12 cellular contexts compared by ENCODE assay signal in the genomic region with DNA sequence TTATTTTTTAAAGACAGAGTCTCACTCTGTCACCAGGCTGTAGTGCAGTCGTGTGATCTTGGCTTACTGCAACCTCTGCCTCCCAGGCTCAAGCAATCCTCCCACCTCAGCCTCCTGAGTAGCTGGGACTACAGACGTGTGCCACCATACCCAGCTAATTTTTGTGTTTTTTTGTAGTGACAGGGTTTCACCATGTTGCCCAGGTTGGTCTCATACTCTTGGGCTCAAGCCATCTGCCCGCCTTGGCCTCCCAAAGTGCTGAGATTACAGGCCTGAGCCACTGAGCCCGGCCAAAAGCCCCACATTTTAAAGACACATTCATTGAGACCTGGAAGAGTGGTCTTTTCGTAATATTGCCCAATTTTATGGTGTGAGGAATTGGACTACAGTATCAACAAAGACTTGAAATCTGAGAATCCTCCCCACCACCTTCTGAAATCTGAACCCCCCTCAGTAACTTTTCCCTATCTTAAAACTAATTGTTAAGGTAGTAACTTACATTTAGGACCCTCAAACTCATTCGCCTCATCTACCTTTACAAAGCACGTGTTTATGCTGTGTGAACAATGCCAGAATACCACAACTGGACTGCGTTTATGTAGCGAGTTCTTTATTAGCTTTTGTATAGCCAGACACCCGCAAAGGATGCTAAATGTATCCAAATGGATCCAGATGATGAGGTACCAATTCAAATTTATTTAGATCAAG. TPM values are rescaled to one million over a fixed set of nuclear protein-coding genes. Genes with fewer than 3 reads are reported as not detected.
DNase-seq lines count a peak whose midpoint lies in the region; ATAC-seq, FAIRE-seq and TF ChIP-seq lines count a peak whose summit lies in the region.
"Had no signal": no experiment of that assay in that cellular context is flagged by ENCODE, and none has a peak within 500 bp of the region (broad histone marks: within the 10 kb centered on the region; RNA-seq: fewer than 3 reads in every experiment).

No MANE protein-coding gene starts in this region.

- H3K9ac ChIP-seq in smooth muscle cell (ENCODE audit: low read depth) = peak overlapping the region; percentile 90
- H3K9ac ChIP-seq: KMS-11 had no signal

- intact Hi-C loops in right lobe of liver (cut with DNase I) = no loop called here

- H3K36me3 Mint-ChIP-seq in chondrocyte (ENCODE audit: low read depth) = peaks cover 22% of the 10 kb centered on the region
- H3K36me3 Mint-ChIP-seq: CD8-positive, alpha-beta T cell had no signal

- H2AFZ ChIP-seq in smooth muscle cell (ENCODE audit: low read depth) = no peak overlapping the region

- H3K4me1 ChIP-seq in right lobe of liver (peaks cover 0 to 44% (median 9%) of the 10 kb centered on the region in 4 donors), smooth muscle cell (ENCODE audit: low read depth) (peaks cover 80% of the 10 kb centered on the region)

- TF ChIP-seq POLR2A in right lobe of liver (IDR thresholded peaks at IDR 0.05) (peak; percentile 19), GM12892 (IDR thresholded peaks at IDR 0.05; ENCODE audit: low read depth, low read length) (no peak)

- peaks cover 85% of the 10 kb centered on the region for H3K4me1 Mint-ChIP-seq in chondrocyte (ENCODE audit: low read depth)

- no peak for ATAC-seq in right lobe of liver
- ATAC-seq: CD8-positive, alpha-beta T cell; stimulated activated effector memory CD8-positive, alpha-beta T cell treated with anti-CD3 and anti-CD28 coated beads, Interleukin-12 subunit alpha, Interleukin-12 subunit beta, amount 100 ng/mL, for 72 hours had no signal

- WGBS in right lobe of liver (ENCODE audit: insufficient coverage, low coverage, low lambda C conversion rate, missing lambda C conversion rate) = 23% methylated on average over 10 of the region's 10 CpGs
- WGBS in smooth muscle cell (ENCODE audit: low lambda C conversion rate) = 46% methylated on average over 10 of the region's 10 CpGs

- H3K4me3 Mint-ChIP-seq in chondrocyte (ENCODE audit: unreplicated experiment) = peak overlapping the region; percentile 93
- H3K4me3 Mint-ChIP-seq: CD8-positive, alpha-beta T cell; stimulated activated effector memory CD8-positive, alpha-beta T cell treated with anti-CD3 and anti-CD28 coated beads, Interleukin-12 subunit alpha, Interleukin-12 subunit beta, amount 100 ng/mL, for 72 hours had no signal

- peaks cover 36% of the 10 kb centered on the region for H3F3A ChIP-seq in smooth muscle cell (ENCODE audit: low read depth)

- H3K4me3 ChIP-seq in HFF-Myc (replicated peaks; ENCODE audit: low read depth, low read length) = peak overlapping the region; percentile 84
- H3K4me3 ChIP-seq in right lobe of liver = peak overlapping the region; percentile 70 to 78 (median 76)
- peak overlapping the region; percentile 89 for H3K4me3 ChIP-seq in smooth muscle cell

- peaks cover 76% of the 10 kb centered on the region for H3K79me2 ChIP-seq in smooth muscle cell (ENCODE audit: low read depth)

- H3K27ac Mint-ChIP-seq in chondrocyte (ENCODE audit: unreplicated experiment) = peak overlapping the region; percentile 97
- H3K27ac Mint-ChIP-seq: CD8-positive, alpha-beta T cell; stimulated activated effector memory CD8-positive, alpha-beta T cell treated with anti-CD3 and anti-CD28 coated beads, Interleukin-12 subunit alpha, Interleukin-12 subunit beta, amount 100 ng/mL, for 72 hours had no signal

- FAIRE-seq in GM12892 (lab: Jason Lieb, UNC) = no peak

- H4K20me1 ChIP-seq in smooth muscle cell (ENCODE audit: low read depth) = peaks cover 76% of the 10 kb centered on the region

- peak overlapping the region; percentile 94 for H3K4me2 ChIP-seq in smooth muscle cell
- H3K4me2 ChIP-seq: KMS-11 had no signal

- no peak for DNase-seq in HFF-Myc (ENCODE audit: extremely low read depth, low read depth)
- DNase-seq in chondrocyte (ENCODE audit: low spot score) = no peak
- DNase-seq in right lobe of liver = no peak
- DNase-seq in smooth muscle cell (lab: John Stamatoyannopoulos, UW; ENCODE audit: unreplicated experiment) = no peak
- no peak for DNase-seq in NCI-H748 treated with DMSO at 0.1 percent for 48 hours (lab: John Stamatoyannopoulos, UW)
- DNase-seq in GM12892 (ENCODE audit: insufficient read length) = no peak
- no peak for DNase-seq in activated CD8-positive, alpha-beta memory T cell treated with anti-CD3 and anti-CD28 coated beads for 24 hours
- DNase-seq in activated naive CD4-positive, alpha-beta T cell treated with anti-CD3 and anti-CD28 coated beads, Interleukin-2, amount 50 U/mL, for 16 hours = no peak
- DNase-seq: CD8-positive, alpha-beta T cell; spleen had no signal

- H3K36me3 ChIP-seq in right lobe of liver (peaks cover 0 to 55% (median 8%) of the 10 kb centered on the region in 4 donors), smooth muscle cell (ENCODE audit: low read depth) (no peaks in the 10 kb centered on the region)
- H3K36me3 ChIP-seq: spleen had no signal

- H3K27me3 ChIP-seq in right lobe of liver = no peaks in the 10 kb centered on the region
- H3K27me3 ChIP-seq in smooth muscle cell (ENCODE audit: low read depth) = no peaks in the 10 kb centered on the region

- H3K27ac ChIP-seq in right lobe of liver (peak overlapping the region; percentile 40 to 100 (median 100)), smooth muscle cell (ENCODE audit: low read depth) (peak overlapping the region; percentile 93)
- H3K27ac ChIP-seq: KMS-11, spleen had no signal

- no peaks in the 10 kb centered on the region for H3K9me3 Mint-ChIP-seq in chondrocyte (ENCODE audit: low read depth)
- H3K9me3 Mint-ChIP-seq: CD8-positive, alpha-beta T cell; stimulated activated effector memory CD8-positive, alpha-beta T cell treated with anti-CD3 and anti-CD28 coated beads, Interleukin-12 subunit alpha, Interleukin-12 subunit beta, amount 100 ng/mL, for 72 hours had no signal

- no peaks in the 10 kb centered on the region for H3K27me3 Mint-ChIP-seq in chondrocyte (ENCODE audit: low read depth)

- no peaks in the 10 kb centered on the region for H3K9me3 ChIP-seq in right lobe of liver
- H3K9me3 ChIP-seq in smooth muscle cell (replicated peaks; ENCODE audit: low read depth) = no peaks in the 10 kb centered on the region
- H3K9me3 ChIP-seq: spleen had no signal

- no peak for TF ChIP-seq CTCF in HFF-Myc (IDR thresholded peaks at IDR 0.05; ENCODE audit: low read depth, low read length, missing control alignments)
- no peak for TF ChIP-seq CTCF in chondrocyte (IDR thresholded peaks at IDR 0.05)
- TF ChIP-seq CTCF in right lobe of liver (IDR thresholded peaks at IDR 0.05) = no peak
- TF ChIP-seq CTCF in smooth muscle cell (IDR thresholded peaks at IDR 0.05; ENCODE audit: borderline replicate concordance, insufficient read depth, poor library complexity, severe bottlenecking) = no peak

RNA-seq across cellular contexts. Expression of a gene that starts 2.7 kb away (rescaled TPM):
- total RNA-seq in chondrocyte (26.4 to 305 TPM (median 303 TPM) in 3 replicates), right lobe of liver (100 to 1,000 TPM; 109 to 539 (median 214) TPM), smooth muscle cell (172 and 184 TPM in 2 replicates)
- polyA plus RNA-seq in smooth muscle cell = 81.6 and 90.9 TPM in 2 replicates
- polyA plus RNA-seq in GM12892 (2012; ENCODE audit: missing spikeins) = 1.9 TPM
